ENCODE assay signal across 15 cellular contexts in the genomic region with DNA sequence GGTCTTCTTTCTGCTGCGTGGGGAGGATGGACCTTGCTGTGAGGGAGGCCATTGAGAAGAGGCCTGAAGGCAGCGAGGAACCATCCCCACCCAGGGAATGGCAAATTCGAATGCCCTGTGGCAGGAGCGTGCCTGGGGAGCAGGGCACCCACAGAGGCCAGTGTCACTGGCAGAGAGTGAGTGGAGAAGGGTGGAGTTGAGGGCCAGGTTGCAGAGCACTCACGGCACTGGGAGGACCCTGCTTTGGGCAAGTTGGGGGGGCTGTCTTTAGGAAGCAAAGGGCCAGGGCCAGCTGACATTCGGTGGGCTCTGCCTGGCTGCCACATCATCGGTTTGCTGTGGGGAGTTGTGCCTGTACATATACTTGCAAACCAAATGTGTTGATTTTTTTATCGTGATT. TPM values are rescaled to one million over a fixed set of nuclear protein-coding genes. Genes with fewer than 3 reads are reported as not detected.
DNase-seq lines count a peak whose midpoint lies in the region; ATAC-seq and TF ChIP-seq lines count a peak whose summit lies in the region.
"Had no signal": no experiment of that assay in that cellular context is flagged by ENCODE, and none has a peak within 500 bp of the region (broad histone marks: within the 10 kb centered on the region; RNA-seq: fewer than 3 reads in every experiment).

No MANE protein-coding gene starts in this region.

- H3F3A ChIP-seq in smooth muscle cell (ENCODE audit: low read depth), result no peaks in the 10 kb centered on the region

- H3K9ac ChIP-seq in parathyroid adenoma (no peak overlapping the region), smooth muscle cell (ENCODE audit: low read depth) (no peak overlapping the region)
- H3K9ac ChIP-seq: BLaER1 had no signal

- no peak overlapping the region for H2AFZ ChIP-seq in parathyroid adenoma
- no peak overlapping the region for H2AFZ ChIP-seq in smooth muscle cell (ENCODE audit: low read depth)
- H2AFZ ChIP-seq: GM23338 had no signal

- H3K4me1 ChIP-seq in parathyroid adenoma (peaks cover 28% of the 10 kb centered on the region), smooth muscle cell (ENCODE audit: low read depth) (no peaks in the 10 kb centered on the region)

- H3K9me3 ChIP-seq in parathyroid adenoma (ENCODE audit: control insufficient read depth, low read length) (no peaks in the 10 kb centered on the region), smooth muscle cell (replicated peaks; ENCODE audit: low read depth) (no peaks in the 10 kb centered on the region)
- H3K9me3 ChIP-seq: BLaER1 had no signal

- H3K79me2 ChIP-seq in parathyroid adenoma (peaks cover 3% of the 10 kb centered on the region), smooth muscle cell (ENCODE audit: low read depth) (no peaks in the 10 kb centered on the region)

- 93% methylated on average over 8 of the region's 8 CpGs for WGBS in smooth muscle cell (ENCODE audit: low lambda C conversion rate)

- H3K4me3 ChIP-seq in parathyroid adenoma (ENCODE audit: low read depth, low read length) (no peak overlapping the region), smooth muscle cell (no peak overlapping the region)
- H3K4me3 ChIP-seq: BLaER1, GM12878, GM23338 had no signal

- no peak for TF ChIP-seq CTCF in parathyroid adenoma (IDR thresholded peaks at IDR 0.05)
- TF ChIP-seq CTCF in smooth muscle cell (IDR thresholded peaks at IDR 0.05; ENCODE audit: borderline replicate concordance, insufficient read depth, poor library complexity, severe bottlenecking), result no peak

- no peak for ATAC-seq in GM21529 (IDR thresholded peaks at IDR 0.05; ENCODE audit: unreplicated experiment)
- ATAC-seq in GM19397 (IDR thresholded peaks at IDR 0.05; ENCODE audit: unreplicated experiment), result no peak
- ATAC-seq: GM12878, GM23338 had no signal

- H3K36me3 ChIP-seq in parathyroid adenoma (ENCODE audit: control insufficient read depth, insufficient read depth, low read length), result no peaks in the 10 kb centered on the region
- H3K36me3 ChIP-seq in smooth muscle cell (ENCODE audit: low read depth), result no peaks in the 10 kb centered on the region

- H3K27ac ChIP-seq in parathyroid adenoma (peak overlapping the region; percentile 94), smooth muscle cell (ENCODE audit: low read depth) (no peak overlapping the region)
- H3K27ac ChIP-seq: 22Rv1, BLaER1 had no signal

- peak; percentile 5 for DNase-seq in activated CD8-positive, alpha-beta memory T cell treated with anti-CD3 and anti-CD28 coated beads for 24 hours
- no peak for DNase-seq in activated CD8-positive, alpha-beta memory T cell treated with anti-CD3 and anti-CD28 coated beads, Interleukin-2, amount 50 U/mL, for 4 hours
- DNase-seq in islet precursor cell (peak; percentile 30), smooth muscle cell (lab: John Stamatoyannopoulos, UW; ENCODE audit: unreplicated experiment) (no peak)
- DNase-seq in stimulated activated CD4-positive, alpha-beta T cell treated with anti-CD3 and anti-CD28 coated beads, Interleukin-4, amount 100 ng/mL, for 24 hours, result no peak
- DNase-seq: CD4-positive, CD25-positive, alpha-beta regulatory T cell; H7; IMR-90 had no signal

- H3K4me2 ChIP-seq in parathyroid adenoma (ENCODE audit: low read length) (no peak overlapping the region), smooth muscle cell (no peak overlapping the region)
- H3K4me2 ChIP-seq: BLaER1, GM23338 had no signal

- H4K20me1 ChIP-seq in smooth muscle cell (ENCODE audit: low read depth), result no peaks in the 10 kb centered on the region

- H3K27me3 ChIP-seq in parathyroid adenoma (ENCODE audit: control insufficient read depth, insufficient read depth, low read length), result no peaks in the 10 kb centered on the region
- H3K27me3 ChIP-seq in smooth muscle cell (ENCODE audit: low read depth), result no peaks in the 10 kb centered on the region
- H3K27me3 ChIP-seq: BLaER1 had no signal

RNA-seq across cellular contexts. Expression of gene SYK, which starts 47.2 kb away (rescaled TPM):
- total RNA-seq in smooth muscle cell, result 0.09 and 0.40 TPM in 2 replicates
- 0.46 TPM in 1 of 2 replicates, not detected in the other for polyA plus RNA-seq in smooth muscle cell
- total RNA-seq: IMR-90 had no signal
- polyA plus RNA-seq: IMR-90 had no signal

Comparison
In these comparisons a context has a peak if more than half of its experiments do, and no peak if none do; other contexts are left out.
1. DNase-seq: peak in activated CD8-positive, alpha-beta memory T cell treated with anti-CD3 and anti-CD28 coated beads for 24 hours (single experiment) and islet precursor cell (single experiment); none in activated CD8-positive, alpha-beta memory T cell treated with anti-CD3 and anti-CD28 coated beads, Interleukin-2, amount 50 U/mL, for 4 hours (single experiment), smooth muscle cell (single experiment) and stimulated activated CD4-positive, alpha-beta T cell treated with anti-CD3 and anti-CD28 coated beads, Interleukin-4, amount 100 ng/mL, for 24 hours (single experiment).